In genomic region chr10:52701647-52702046, GRCh38 we compare ENCODE assay signal across 19 cellular contexts.
DNase-seq lines count a peak whose midpoint lies in the region; ATAC-seq and TF ChIP-seq lines count a peak whose summit lies in the region.
"Had no signal": no experiment of that assay in that cellular context is flagged by ENCODE, and none has a peak within 500 bp of the region (broad histone marks: within the 10 kb centered on the region; RNA-seq: fewer than 3 reads in every experiment).

No MANE protein-coding gene starts in this region.

- peak overlapping the region; percentile 10 for H2AFZ ChIP-seq in HCT116 (ENCODE audit: low read depth, low read length, poor library complexity, severe bottlenecking)
- H2AFZ ChIP-seq: PC-9 had no signal

- H3K27ac ChIP-seq in HCT116 (ENCODE audit: low read depth, low read length) (no peak overlapping the region), SJCRH30 (no peak overlapping the region; the same call in 1 of the 2 replicates)
- H3K27ac ChIP-seq: PC-9 had no signal

- CTCF ChIA-PET in HCT116 (lab: Charles Lee), result no interaction called here

- H3K4me3 ChIP-seq in HCT116 (replicated peaks in 1 of 2; ENCODE audit: low read depth in 1 of 2, low read length in 2 of 2) (no peak overlapping the region), SJCRH30 (no peak overlapping the region), fibroblast of villous mesenchyme (ENCODE audit: low read depth, low read length) (no peak overlapping the region)
- H3K4me3 ChIP-seq: PC-9 had no signal

- ATAC-seq in HCT116 (no peak), GM18520 (IDR thresholded peaks at IDR 0.05; ENCODE audit: unreplicated experiment) (no peak), GM18861 (IDR thresholded peaks at IDR 0.05; ENCODE audit: unreplicated experiment) (no peak)
- ATAC-seq: SK-N-SH treated with all-trans-retinoic acid at 6 μM for 48 hours had no signal

- POLR2A ChIA-PET in HCT116 (lab: Charles Lee), result no interaction called here

- no peak for TF ChIP-seq RAD21 in HCT116 (IDR thresholded peaks at IDR 0.05; ENCODE audit: low read depth)

- TF ChIP-seq POLR2A in HCT116 (IDR thresholded peaks at IDR 0.05; ENCODE audit: borderline replicate concordance, extremely low read depth, insufficient read depth, insufficient read length), result no peak

- H3K79me2 ChIP-seq in HCT116 (ENCODE audit: insufficient read depth, low read length), result no peaks in the 10 kb centered on the region

- intact Hi-C loops in HCT116 (cut with micrococcal nuclease), result no loop called here

- H3K36me3 ChIP-seq in HCT116 (ENCODE audit: control insufficient read depth in 1 of 2, insufficient read depth in 2 of 2, low read length in 2 of 2), result no peaks in the 10 kb centered on the region
- H3K36me3 ChIP-seq in SJCRH30, result no peaks in the 10 kb centered on the region

- no peaks in the 10 kb centered on the region for H3K27me3 ChIP-seq in HCT116 (ENCODE audit: insufficient read depth, low read length)
- H3K27me3 ChIP-seq in SJCRH30, result no peaks in the 10 kb centered on the region

- H3K9ac ChIP-seq in HCT116 (ENCODE audit: low read length), result no peak overlapping the region

- peak; percentile 26 for DNase-seq in A172 (ENCODE audit: low spot score)
- DNase-seq in HCT116 (ENCODE audit: low read depth, low spot score), result no peak
- DNase-seq in SJCRH30, result peak; percentile 65 to 82
- peak; percentile 7 for DNase-seq in fibroblast of villous mesenchyme (ENCODE audit: low read depth)
- no peak for DNase-seq in NCI-H524 (lab: John Stamatoyannopoulos, UW)
- DNase-seq: Calu3; CD4-positive, alpha-beta T cell; DND-41; GDM1; Karpas-422; NCI-H1436; NCI-H2029 treated with DMSO at 0.1 percent for 48 hours; NCI-H226; NCI-H748 treated with DMSO at 0.1 percent for 48 hours; PC-9; Right ventricle myocardium superior had no signal

- RAD21 ChIA-PET in HCT116 (lab: Charles Lee; ENCODE audit: low non-redundant PET in 1 of 2, low total read pairs in 2 of 2, uncharacterized antibody in 2 of 2, unreplicated experiment in 2 of 2), result no interaction called here

- no peaks in the 10 kb centered on the region for H3K9me3 ChIP-seq in HCT116 (ENCODE audit: control insufficient read depth in 1 of 2, insufficient read depth in 1 of 2, low read depth in 1 of 2, low read length in 2 of 2)
- no peaks in the 10 kb centered on the region for H3K9me3 ChIP-seq in SJCRH30 (replicated peaks)

- no peaks in the 10 kb centered on the region for H3K4me1 ChIP-seq in HCT116 (ENCODE audit: control insufficient read depth in 1 of 2, insufficient read depth in 2 of 2, low read length in 2 of 2)
- H3K4me1 ChIP-seq in SJCRH30, result peaks cover 25% of the 10 kb centered on the region

- no peak for TF ChIP-seq CTCF in HCT116 (IDR thresholded peaks at IDR 0.05 in 2 of 3, conservative IDR thresholded peaks at IDR 0.05 in 1 of 3; ENCODE audit: borderline replicate concordance in 1 of 3, insufficient read depth in 1 of 3, low read depth in 2 of 3, low read length in 2 of 3)
- TF ChIP-seq CTCF in fibroblast of villous mesenchyme (IDR thresholded peaks at IDR 0.05; ENCODE audit: insufficient read depth, low read depth, low read length), result no peak

- no peaks in the 10 kb centered on the region for H4K20me1 ChIP-seq in HCT116 (ENCODE audit: insufficient read depth)

- no peaks in the 10 kb centered on the region for H3K9me2 ChIP-seq in HCT116 (ENCODE audit: insufficient read depth)

- no peak overlapping the region for H3K4me2 ChIP-seq in HCT116 (ENCODE audit: low read length)
- H3K4me2 ChIP-seq: PC-9 had no signal

- BruUV-seq in HCT116 (replicated peaks; lab: Mats Ljungman, UMichigan), result no TSS peak

TF ChIP-seq in HCT116, 20 proteins besides CTCF, POLR2A, EP300 and RAD21:
- TF ChIP-seq YY1 (IDR thresholded peaks at IDR 0.05; ENCODE audit: extremely low read depth, insufficient replicate concordance, low read depth, low read length), result no peak
- no peak for TF ChIP-seq EGR1 (IDR thresholded peaks at IDR 0.05; ENCODE audit: low read depth)
- no peak for TF ChIP-seq JUND (IDR thresholded peaks at IDR 0.05)

Comparison
In these comparisons a context has a peak if more than half of its experiments do, and no peak if none do; other contexts are left out.
1. DNase-seq: peak in A172 (single experiment), SJCRH30 (2 of 2) and fibroblast of villous mesenchyme (single experiment); none in HCT116 (single experiment) and NCI-H524 (0 of 2).